9 cellular contexts compared by ENCODE assay signal in genomic region chr2:46336560-46336959, GRCh38. TPM values are rescaled to one million over a fixed set of nuclear protein-coding genes. Genes with fewer than 3 reads are reported as not detected.
A peak's percentile ranks its signal among the peaks of the same experiment; 100 is the strongest.
DNase-seq lines count a peak whose midpoint lies in the region; ATAC-seq, FAIRE-seq and TF ChIP-seq lines count a peak whose summit lies in the region.
"Had no signal": no experiment of that assay in that cellular context is flagged by ENCODE, and none has a peak within 500 bp of the region (broad histone marks: within the 10 kb centered on the region; RNA-seq: fewer than 3 reads in every experiment).

No MANE protein-coding gene starts in this region.

- H3F3A ChIP-seq in MM.1S (ENCODE audit: insufficient read depth, low read length), result no peaks in the 10 kb centered on the region

- peaks cover 53 to 99% (median 78%) of the 10 kb centered on the region in 4 donors for H3K4me1 ChIP-seq in stomach
- H3K4me1 ChIP-seq in MM.1S (ENCODE audit: low read length), result no peaks in the 10 kb centered on the region

- WGBS in stomach, 5 donors, result 60 to 74% (median 69%) methylated on average over 3 of the region's 3 CpGs

- no peak overlapping the region for H3K9ac ChIP-seq in MM.1S (ENCODE audit: low read length)

- TF ChIP-seq POLR2A in stomach (IDR thresholded peaks at IDR 0.05), result no peak
- TF ChIP-seq POLR2A in H54 (IDR thresholded peaks at IDR 0.05; ENCODE audit: low read depth, low read length), result no peak

- H3K27ac ChIP-seq in stomach (peak overlapping the region; percentile 40 to 85 (median 80)), MM.1S (ENCODE audit: low read length) (no peak overlapping the region)

- FAIRE-seq in H54 (lab: Jason Lieb, UNC), result no peak
- FAIRE-seq: colon had no signal

- H3K9me3 ChIP-seq in stomach, result no peaks in the 10 kb centered on the region
- no peaks in the 10 kb centered on the region for H3K9me3 ChIP-seq in MM.1S (replicated peaks; ENCODE audit: insufficient read depth, low read length)

- intact Hi-C loops in stomach (cut with DNase I; ENCODE audit: low total_unique reads), result no loop called here

- no peaks in the 10 kb centered on the region for H3K9me2 ChIP-seq in MM.1S (replicated peaks; ENCODE audit: insufficient read depth, low read length)

- no peaks in the 10 kb centered on the region for H3K27me3 ChIP-seq in stomach
- H3K27me3 ChIP-seq in MM.1S (replicated peaks; ENCODE audit: insufficient read depth, low read length), result no peaks in the 10 kb centered on the region

- H3K4me2 ChIP-seq in MM.1S (ENCODE audit: low read depth, low read length), result no peak overlapping the region

- DNase-seq in HT1080 (ENCODE audit: low read depth) (peak; percentile 21), astrocyte of the hippocampus (ENCODE audit: low read depth, low spot score) (peak; percentile 13), iris pigment epithelial cell (ENCODE audit: low read depth) (peak; percentile 56), stomach (no peak), H54 (ENCODE audit: insufficient read length, low spot score) (no peak), MM.1S (no peak)
- DNase-seq in activated CD4-positive, alpha-beta T cell treated with anti-CD3 and anti-CD28 coated beads, Interleukin-2, amount 50 U/mL, for 1 hour, result no peak

- H3K4me3 ChIP-seq in stomach, result no peak overlapping the region
- H3K4me3 ChIP-seq in MM.1S (ENCODE audit: low read length), result no peak overlapping the region

- H3K36me3 ChIP-seq in stomach (no peaks in the 10 kb centered on the region), MM.1S (replicated peaks; ENCODE audit: insufficient read depth, low read length) (no peaks in the 10 kb centered on the region)

- ATAC-seq in GM18868 (IDR thresholded peaks at IDR 0.05; ENCODE audit: unreplicated experiment), result no peak

- no peak for TF ChIP-seq EP300 in stomach (IDR thresholded peaks at IDR 0.05)

- TF ChIP-seq CTCF in stomach (IDR thresholded peaks at IDR 0.05) (no peak), MM.1S (IDR thresholded peaks at IDR 0.05; ENCODE audit: low read length) (no peak)

- H3K79me2 ChIP-seq in MM.1S (ENCODE audit: low read length), result no peaks in the 10 kb centered on the region

- no peak overlapping the region for H2AFZ ChIP-seq in MM.1S (ENCODE audit: low read length)

- no peaks in the 10 kb centered on the region for H4K20me1 ChIP-seq in MM.1S (ENCODE audit: insufficient read depth, low read length)

RNA-seq across cellular contexts. Expression of gene EPAS1, which starts 39.4 kb away (rescaled TPM):
- total RNA-seq in HT1080 (2014; rRNA removed; shearing (Covaris generic)), result 21.8 and 25.8 TPM in 2 replicates
- 25.3 and 30.2 TPM in 2 replicates for polyA plus RNA-seq in HT1080 (2015; cell fraction: cytosol; rRNA removed)
- polyA plus RNA-seq in HT1080 (2015; cell fraction: nucleus; rRNA removed), result 29.1 and 30.2 TPM in 2 replicates
- total RNA-seq in stomach, result 100 to 1,000 TPM in 4 of 5 donors, 10 to 100 TPM in 1; 69.0 to 217 (median 156) TPM
- polyA plus RNA-seq in stomach, result 10 to 100 TPM; 35.1 to 82.6 (median 47.1) TPM

Comparison
In these comparisons a context has a peak if more than half of its experiments do, and no peak if none do; other contexts are left out.
1. DNase-seq: peak in HT1080 (single experiment), astrocyte of the hippocampus (single experiment) and iris pigment epithelial cell (single experiment); none in stomach (single experiment), activated CD4-positive, alpha-beta T cell treated with anti-CD3 and anti-CD28 coated beads, Interleukin-2, amount 50 U/mL, for 1 hour (single experiment), H54 (single experiment) and MM.1S (single experiment).